Comparison of ENCODE assay signal across 8 cellular contexts in the genomic region with DNA sequence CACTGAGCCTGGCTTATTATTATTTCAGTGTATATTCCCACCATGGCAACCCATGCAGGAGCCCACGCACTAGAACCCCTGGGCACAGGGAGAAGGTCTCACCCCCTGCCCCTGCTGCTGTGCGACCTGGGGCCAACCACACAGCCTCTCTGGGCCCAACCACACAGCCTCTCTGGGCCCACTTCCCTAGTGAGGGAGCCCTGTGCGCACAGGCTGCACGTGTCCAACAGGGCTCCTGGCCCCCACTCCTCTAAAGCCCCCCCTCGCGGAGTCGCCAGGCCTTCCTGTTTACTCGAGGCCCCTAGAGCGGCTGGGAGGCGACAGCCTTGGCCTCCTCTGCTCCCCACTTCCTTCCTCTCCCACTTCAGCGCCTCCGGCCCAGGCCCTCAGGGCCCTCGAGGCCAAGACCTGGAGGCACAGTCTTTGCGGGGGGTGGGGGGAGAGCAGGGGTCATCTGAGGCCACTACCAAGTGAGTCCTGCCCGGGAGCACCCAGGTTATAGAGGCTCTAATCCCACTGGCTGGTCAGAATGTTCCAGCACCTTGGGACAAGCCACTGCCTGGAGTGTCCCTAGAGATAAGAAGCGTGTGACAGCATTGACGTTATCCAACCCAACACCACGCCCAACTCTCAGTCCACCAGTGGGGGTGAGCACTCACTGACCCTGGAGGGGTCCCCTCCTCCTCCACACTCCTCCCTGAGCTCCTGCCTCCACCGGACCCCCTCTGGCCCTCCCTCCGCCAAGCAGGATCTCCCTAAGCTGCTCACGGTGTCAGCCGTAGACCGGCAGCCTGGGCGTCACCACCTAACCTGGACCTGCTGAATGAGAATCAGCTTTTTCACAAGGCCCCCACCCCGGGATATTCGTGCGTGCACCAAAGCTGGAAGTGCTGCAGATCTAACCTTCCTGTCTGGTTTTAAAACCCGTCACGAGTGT. TPM values are rescaled to one million over a fixed set of nuclear protein-coding genes. Genes with fewer than 3 reads are reported as not detected.
DNase-seq lines count a peak whose midpoint lies in the region; ATAC-seq, FAIRE-seq and TF ChIP-seq lines count a peak whose summit lies in the region.

No MANE protein-coding gene starts in this region.

- intact Hi-C loops in activated CD4-positive, alpha-beta T cell treated with anti-CD3 and anti-CD28 coated beads for 36 hours (cut with DNase I, micrococcal nuclease) = no loop called here
- intact Hi-C loops in esophagus muscularis mucosa (cut with DNase I) (no loop called here), prostate gland (cut with DNase I) (no loop called here)

- TF ChIP-seq EP300 in esophagus muscularis mucosa (IDR thresholded peaks at IDR 0.05) = no peak

- H3K4me1 ChIP-seq in esophagus muscularis mucosa (peaks cover 38 to 63% (median 49%) of the 10 kb centered on the region in 4 donors), prostate gland (replicated peaks) (no peaks in the 10 kb centered on the region)

- H3K27me3 ChIP-seq in esophagus muscularis mucosa (no peaks in the 10 kb centered on the region), prostate gland (replicated peaks; ENCODE audit: insufficient read depth) (no peaks in the 10 kb centered on the region)

- no peaks in the 10 kb centered on the region for H3K36me3 Mint-ChIP-seq in activated CD4-positive, alpha-beta T cell treated with anti-CD3 and anti-CD28 coated beads for 36 hours (ENCODE audit: low read depth)

- H3K27ac Mint-ChIP-seq in activated CD4-positive, alpha-beta T cell treated with anti-CD3 and anti-CD28 coated beads for 36 hours = peak overlapping the region; percentile 51

- no peak for FAIRE-seq in GM12892 (lab: Jason Lieb, UNC)

- no peak overlapping the region for H3K4me3 Mint-ChIP-seq in activated CD4-positive, alpha-beta T cell treated with anti-CD3 and anti-CD28 coated beads for 36 hours

- no peak overlapping the region for H3K4me3 ChIP-seq in esophagus muscularis mucosa
- H3K4me3 ChIP-seq in prostate gland = no peak overlapping the region

- TF ChIP-seq CTCF in esophagus muscularis mucosa (IDR thresholded peaks at IDR 0.05) (no peak), prostate gland (IDR thresholded peaks at IDR 0.05) (no peak)

- no peaks in the 10 kb centered on the region for H3K9me3 Mint-ChIP-seq in activated CD4-positive, alpha-beta T cell treated with anti-CD3 and anti-CD28 coated beads for 36 hours (ENCODE audit: low read depth)

- H3K36me3 ChIP-seq in esophagus muscularis mucosa (peaks cover under 1 to 7% (median 3%) of the 10 kb centered on the region in 4 donors), prostate gland (no peaks in the 10 kb centered on the region)

- TF ChIP-seq POLR2A in GM12892 (IDR thresholded peaks at IDR 0.05; ENCODE audit: low read depth, low read length) (no peak), esophagus muscularis mucosa (IDR thresholded peaks at IDR 0.05; ENCODE audit: low read depth) (no peak), prostate gland (IDR thresholded peaks at IDR 0.05) (no peak)

- H3K9me3 ChIP-seq in esophagus muscularis mucosa (no peaks in the 10 kb centered on the region), prostate gland (no peaks in the 10 kb centered on the region)

- H3K27ac ChIP-seq in esophagus muscularis mucosa (replicated peaks in 1 of 4) (peak overlapping the region; percentile 55 to 73 (median 61)), prostate gland (peak overlapping the region in 1 of 2 donors; percentile 24)

- peak; percentile 20 for ATAC-seq in activated CD4-positive, alpha-beta T cell treated with anti-CD3 and anti-CD28 coated beads for 36 hours
- ATAC-seq in HG03432 (IDR thresholded peaks at IDR 0.05; ENCODE audit: unreplicated experiment) (no peak), HG03139 (IDR thresholded peaks at IDR 0.05; ENCODE audit: unreplicated experiment) (no peak)

- CTCF ChIA-PET in activated CD4-positive, alpha-beta T cell treated with anti-CD3 and anti-CD28 coated beads for 36 hours (lab: Charles Lee) = interaction anchor here (0.5 to 3.9 kb wide), 8 partner anchors 7 to 155 kb away, joined by 3 to 14 read pairs (median 5); a partner anchor contains a TSS

- H3K27me3 Mint-ChIP-seq in activated CD4-positive, alpha-beta T cell treated with anti-CD3 and anti-CD28 coated beads for 36 hours = no peaks in the 10 kb centered on the region

- DNase-seq in GM12892 (ENCODE audit: insufficient read length) = peak; percentile 63
- DNase-seq in activated CD4-positive, alpha-beta T cell treated with anti-CD3 and anti-CD28 coated beads for 36 hours = peak; percentile 43
- no peak for DNase-seq in esophagus muscularis mucosa (ENCODE audit: extremely low spot score)
- DNase-seq in prostate gland (ENCODE audit: low spot score) = peak; percentile 19
- no peak for DNase-seq in foreskin melanocyte
- DNase-seq in NCI-H1105 treated with DMSO at 0.1 percent for 48 hours (lab: John Stamatoyannopoulos, UW) = no peak

- POLR2A ChIA-PET in activated CD4-positive, alpha-beta T cell treated with anti-CD3 and anti-CD28 coated beads for 36 hours (lab: Charles Lee) = no interaction called here

- peaks cover 41% of the 10 kb centered on the region for H3K4me1 Mint-ChIP-seq in activated CD4-positive, alpha-beta T cell treated with anti-CD3 and anti-CD28 coated beads for 36 hours

- 54% methylated on average over 18 of the region's 29 CpGs for WGBS in esophagus muscularis mucosa
- 66% methylated on average over 29 of the region's 29 CpGs for WGBS in prostate gland

RNA-seq across cellular contexts. Expression of a gene that starts 7.9 kb away (rescaled TPM):
- polyA plus RNA-seq in GM12892 (2012; ENCODE audit: missing spikeins) = 3.3 TPM
- 10 to 100 TPM; 13.9 to 15.2 TPM for total RNA-seq in activated CD4-positive, alpha-beta T cell treated with anti-CD3 and anti-CD28 coated beads for 36 hours
- total RNA-seq in esophagus muscularis mucosa = 10 to 100 TPM; 36.5 to 91.2 (median 78.3) TPM
- total RNA-seq in prostate gland = 100 to 1,000 TPM in 1 of 2 donors, 10 to 100 TPM in 1; 24.3 to 336 TPM

RNA-seq across cellular contexts. Expression of a gene that starts 15.1 kb away (rescaled TPM):
- polyA plus RNA-seq in GM12892 (2012; ENCODE audit: missing spikeins) = 10.7 TPM
- total RNA-seq in activated CD4-positive, alpha-beta T cell treated with anti-CD3 and anti-CD28 coated beads for 36 hours = 10 to 100 TPM; 14.5 to 23.9 TPM
- total RNA-seq in esophagus muscularis mucosa = 10 to 100 TPM; 37.4 to 75.0 (median 56.0) TPM
- total RNA-seq in prostate gland = 100 to 1,000 TPM in 1 of 2 donors, 10 to 100 TPM in 1; 22.2 to 123 TPM

RNA-seq across cellular contexts. Expression of a gene that starts 37.1 kb away (rescaled TPM):
- polyA plus RNA-seq in GM12892 (2012; ENCODE audit: missing spikeins) = 25.3 TPM
- 10 to 100 TPM; 46.3 to 63.3 TPM for total RNA-seq in activated CD4-positive, alpha-beta T cell treated with anti-CD3 and anti-CD28 coated beads for 36 hours
- total RNA-seq in esophagus muscularis mucosa = 100 to 1,000 TPM in 3 of 4 donors, 10 to 100 TPM in 1; 95.9 to 169 (median 125) TPM
- total RNA-seq in prostate gland = 10 to 100 TPM; 46.4 to 95.1 TPM

RNA-seq across cellular contexts. Expression of a gene that starts 54.5 kb away (rescaled TPM):
- polyA plus RNA-seq in GM12892 (2012; ENCODE audit: missing spikeins) = 17.0 TPM
- total RNA-seq in activated CD4-positive, alpha-beta T cell treated with anti-CD3 and anti-CD28 coated beads for 36 hours = 10 to 100 TPM; 14.9 to 20.7 TPM
- total RNA-seq in esophagus muscularis mucosa (10 to 100 TPM; 20.3 to 44.8 (median 35.9) TPM), prostate gland (10 to 100 TPM; 21.8 to 47.0 TPM)

RNA-seq across cellular contexts. Expression of a gene that starts 59.7 kb away (rescaled TPM):
- polyA plus RNA-seq in GM12892 (2012; ENCODE audit: missing spikeins) = 43.4 TPM
- 10 to 100 TPM; 71.9 to 80.4 TPM for total RNA-seq in activated CD4-positive, alpha-beta T cell treated with anti-CD3 and anti-CD28 coated beads for 36 hours
- total RNA-seq in esophagus muscularis mucosa (10 to 100 TPM; 36.1 to 56.3 (median 50.1) TPM), prostate gland (100 to 1,000 TPM; 117 TPM)

Comparison
In these comparisons a context has a peak if more than half of its experiments do, and no peak if none do; other contexts are left out.
1. DNase-seq: peak in GM12892 (single experiment), activated CD4-positive, alpha-beta T cell treated with anti-CD3 and anti-CD28 coated beads for 36 hours (single experiment) and prostate gland (single experiment); none in esophagus muscularis mucosa (single experiment), foreskin melanocyte (single experiment) and NCI-H1105 treated with DMSO at 0.1 percent for 48 hours (single experiment).